In genomic region chr15:28098766-28099554, GRCh38 we compare ENCODE assay signal across 8 cellular contexts. TPM values are rescaled to one million over a fixed set of nuclear protein-coding genes. Genes with fewer than 3 reads are reported as not detected.
DNase-seq lines count a peak whose midpoint lies in the region; ATAC-seq and TF ChIP-seq lines count a peak whose summit lies in the region.

OCA2 (minus strand) TSS chr15:28099315; CDS start chr15:28081874, 17,441 bp downstream.

- ATAC-seq in GM19467 (IDR thresholded peaks at IDR 0.05; ENCODE audit: unreplicated experiment) = no peak
- no peak for ATAC-seq in HG03520 (IDR thresholded peaks at IDR 0.05; ENCODE audit: unreplicated experiment)

- TF ChIP-seq CTCF in GM12875 (IDR thresholded peaks at IDR 0.05; ENCODE audit: borderline replicate concordance, insufficient read depth, low read depth, low read length) = 0 out of 2 replicates have a peak, but pooled peaks have one; percentile 5
- peak; percentile 24 for TF ChIP-seq CTCF in foreskin fibroblast (IDR thresholded peaks at IDR 0.05; ENCODE audit: low read depth, low read length)

- no peak within 1 kb of the TSS for H3K4me3 ChIP-seq in GM12875 (ENCODE audit: low read depth, low read length)
- peak within 1 kb of the TSS; percentile 5 to 28 for H3K4me3 ChIP-seq in foreskin fibroblast (ENCODE audit: low read depth in 1 of 2, low read length in 2 of 2)

- intact Hi-C loops in posterior vena cava (cut with DNase I) = no loop called here

- DNase-seq in NCI-H748 treated with DMSO at 0.1 percent for 48 hours (lab: John Stamatoyannopoulos, UW) = peak; percentile 33
- peak; percentile 75 for DNase-seq in activated T-cell treated with anti-CD3 and anti-CD28 coated beads, Interleukin-2, amount 50 U/mL, for 48 hours
- peak; percentile 52 to 80 for DNase-seq in foreskin fibroblast
- peak; percentile 85 for DNase-seq in posterior vena cava (ENCODE audit: low spot score)
- DNase-seq in NCI-H1105 (lab: John Stamatoyannopoulos, UW) = no peak

RNA-seq across cellular contexts. Expression of gene OCA2, which starts in this region (rescaled TPM):
- total RNA-seq in posterior vena cava = 1 to 10 TPM in 1 of 2 donors, under 1 TPM in 1; 0.38 to 1.4 TPM
